In genomic region chr5:16596541-16596940, GRCh38 we compare ENCODE assay signal across 18 cellular contexts. TPM values are rescaled to one million over a fixed set of nuclear protein-coding genes. Genes with fewer than 3 reads are reported as not detected.
DNase-seq lines count a peak whose midpoint lies in the region; ATAC-seq and TF ChIP-seq lines count a peak whose summit lies in the region.
"Had no signal": no experiment of that assay in that cellular context is flagged by ENCODE, and none has a peak within 500 bp of the region (broad histone marks: within the 10 kb centered on the region; RNA-seq: fewer than 3 reads in every experiment).

No MANE protein-coding gene starts in this region.

- H3K4me1 Mint-ChIP-seq in HFFc6 (ENCODE audit: low read depth): peaks cover 17% of the 10 kb centered on the region

- H3K36me3 Mint-ChIP-seq in HFFc6 (ENCODE audit: low read depth): no peaks in the 10 kb centered on the region

- peaks cover 9% of the 10 kb centered on the region for H3K27me3 Mint-ChIP-seq in HFFc6 (ENCODE audit: insufficient read depth)

- H3K27ac Mint-ChIP-seq in HFFc6: no peak overlapping the region
- H3K27ac Mint-ChIP-seq: GM23338 had no signal

- no peak overlapping the region for H3K4me3 Mint-ChIP-seq in HFFc6
- H3K4me3 Mint-ChIP-seq: GM23338 had no signal

- no peaks in the 10 kb centered on the region for H3K9me3 Mint-ChIP-seq in HFFc6
- H3K9me3 Mint-ChIP-seq: GM23338 had no signal

- DNase-seq in AG10803 (ENCODE audit: low read depth) (peak; percentile 80), HFFc6 (peak; percentile 45), astrocyte of the cerebellum (ENCODE audit: low read depth) (peak; percentile 81), midbrain (lab: John Stamatoyannopoulos, UW) (peak; percentile 32), KBM-7 (no peak), omental fat pad (ENCODE audit: low spot score) (no peak), hepatic stellate cell (ENCODE audit: low spot score) (no peak)
- DNase-seq: activated CD4-positive, alpha-beta T cell treated with anti-CD3 and anti-CD28 coated beads, Interleukin-2, amount 50 U/mL, for 1 hour; activated effector memory CD4-positive, alpha-beta T cell treated with Interleukin-2 at 50 U/mL for 16 hours; cerebellar nuclear complex; erythroblast; mesenchymal stem cell; NCI-H524 treated with DMSO at 0.1 percent for 48 hours; stimulated activated CD4-positive, alpha-beta T cell treated with anti-CD3 and anti-CD28 coated beads, Interleukin-2, amount 100 ng/mL, for 24 hours; T-helper 9 cell had no signal

- no peak overlapping the region for H3K4me3 ChIP-seq in AG10803 (ENCODE audit: low read length)
- H3K4me3 ChIP-seq in astrocyte of the cerebellum (ENCODE audit: low read depth, low read length): no peak overlapping the region
- H3K4me3 ChIP-seq: BLaER1 treated with 17β-estradiol and CSF1 and Interleukin-3, amounts not matched to agents 10 nM and 100 nM; GM23338 had no signal

- in situ Hi-C loops in astrocyte of the cerebellum (cut with HindIII; ENCODE audit: low sequenced_read_pairs) (no loop called here), KBM-7 (cut with MboI; ENCODE audit: low pct_unique_long_range_greater_than_20kb, low sequenced_read_pairs) (no loop called here)

- ATAC-seq in HG03039 (IDR thresholded peaks at IDR 0.05; ENCODE audit: unreplicated experiment) (no peak), omental fat pad (ENCODE audit: low FRiP score) (no peak)
- ATAC-seq: GM23338 had no signal

- TF ChIP-seq CTCF in AG10803 (conservative IDR thresholded peaks at IDR 0.05; ENCODE audit: low read length) (no peak), HFFc6 (IDR thresholded peaks at IDR 0.05) (no peak), astrocyte of the cerebellum (IDR thresholded peaks at IDR 0.05; ENCODE audit: low read depth, low read length, missing control alignments) (no peak), omental fat pad (IDR thresholded peaks at IDR 0.05) (no peak)

RNA-seq across cellular contexts. Expression of gene RETREG1, which starts 20.3 kb away (rescaled TPM):
- total RNA-seq in HFFc6 (2021; fragmentation: NEBNext Ultra II Directional; extraction: Animal tissue kit (Norgen Biotek cat#: 25700)): under 1 TPM in 2 of 6 experiments, not detected in 4; 0.09 to 0.14 TPM
- total RNA-seq in omental fat pad: 10 to 100 TPM; 22.5 to 73.3 (median 43.6) TPM

Comparison
In these comparisons a context has a peak if more than half of its experiments do, and no peak if none do; other contexts are left out.
1. DNase-seq: peak in AG10803 (single experiment), HFFc6 (single experiment), astrocyte of the cerebellum (single experiment) and midbrain (single experiment); none in KBM-7 (single experiment), omental fat pad (single experiment) and hepatic stellate cell (single experiment).
2. RNA of gene RETREG1, which starts 20.3 kb away (total RNA-seq): 22.5 to 73.3 TPM in omental fat pad; 0.09 to 0.14 TPM in HFFc6; every median in the first group is over 10 times any median in the second.